Comparison of ENCODE assay signal across 1 cellular context in genomic region chr18:61333271-61333745, GRCh38.
TF ChIP-seq lines count a peak whose summit lies in the region.

CDH20 (plus strand) TSS chr18:61333430.

TF ChIP-seq in endothelial cell of umbilical vein, 7 proteins besides CTCF, POLR2A, EP300 and RAD21 (continued from another document):
- TF ChIP-seq JUN (IDR thresholded peaks at IDR 0.05; ENCODE audit: borderline replicate concordance, insufficient read depth, insufficient read length, low read depth) (no peak), MYC (IDR thresholded peaks at IDR 0.05; ENCODE audit: low read depth, low read length) (no peak), MAX (IDR thresholded peaks at IDR 0.05; ENCODE audit: insufficient read depth, insufficient read length) (no peak), GATA2 (IDR thresholded peaks at IDR 0.05; ENCODE audit: insufficient read depth, insufficient read length, low read depth, low read length) (no peak), EZH2 (IDR thresholded peaks at IDR 0.05; ENCODE audit: borderline replicate concordance, low read depth, low read length, severe bottlenecking) (no peak)
